In the genomic region with DNA sequence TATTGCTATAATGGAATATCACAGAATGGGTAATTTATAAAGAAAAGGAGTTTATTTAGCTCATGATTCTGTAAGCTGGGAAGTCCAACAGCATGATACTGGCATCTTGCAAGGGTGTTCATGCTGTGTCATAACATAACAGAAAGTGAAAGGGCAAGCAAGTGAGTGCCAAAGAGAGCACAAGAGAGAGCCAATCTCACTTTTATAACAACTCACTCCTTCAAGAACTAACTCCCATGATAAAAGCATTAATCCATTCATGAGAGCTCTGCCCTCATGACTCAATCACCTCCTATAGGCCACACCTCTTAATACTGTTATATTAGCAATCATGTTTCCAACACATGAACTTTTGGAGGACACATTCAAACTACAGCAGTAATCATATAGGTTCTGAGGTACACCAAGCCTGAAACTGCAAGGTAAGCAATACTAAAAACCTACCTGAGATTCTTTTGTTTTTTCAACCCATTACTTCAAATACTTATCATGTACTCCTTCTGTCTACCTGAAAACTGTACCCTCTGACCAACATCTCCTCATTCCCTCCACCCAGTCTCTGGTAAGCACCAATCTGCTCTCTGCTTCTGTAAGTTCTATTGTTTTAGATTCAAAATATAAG, we compare ENCODE assay signal across 1 cellular context.
TF ChIP-seq lines count a peak whose summit lies in the region.

No MANE protein-coding gene starts in this region.

TF ChIP-seq in GM12878, 131 proteins besides CTCF, POLR2A, EP300 and RAD21 (continued from another document):
- no peak for TF ChIP-seq CEBPZ (IDR thresholded peaks at IDR 0.05; ENCODE audit: low read depth, low read length)
- no peak for TF ChIP-seq RELA (IDR thresholded peaks at IDR 0.05; ENCODE audit: borderline replicate concordance, partially characterized antibody)
- no peak for TF ChIP-seq EGR1 (IDR thresholded peaks at IDR 0.05; ENCODE audit: borderline replicate concordance in 1 of 2, low read depth in 2 of 2, low read length in 2 of 2)
- TF ChIP-seq FOXM1 (IDR thresholded peaks at IDR 0.05; ENCODE audit: low read depth, low read length), result no peak
- TF ChIP-seq SUZ12 (IDR thresholded peaks at IDR 0.05; ENCODE audit: unreplicated experiment), result no peak
- TF ChIP-seq PBX3 (IDR thresholded peaks at IDR 0.05; ENCODE audit: insufficient replicate concordance, low read depth, low read length), result no peak
- no peak for TF ChIP-seq HDAC6 (IDR thresholded peaks at IDR 0.05; ENCODE audit: unreplicated experiment)
- no peak for TF ChIP-seq JUNB (IDR thresholded peaks at IDR 0.05)
- no peak for TF ChIP-seq E2F8 (IDR thresholded peaks at IDR 0.05; ENCODE audit: low read depth, partially characterized antibody)
- TF ChIP-seq MXI1 (IDR thresholded peaks at IDR 0.05; ENCODE audit: low read depth, low read length), result no peak
- no peak for TF ChIP-seq CREM (IDR thresholded peaks at IDR 0.05; ENCODE audit: low read depth)
- TF ChIP-seq RAD51 (IDR thresholded peaks at IDR 0.05), result no peak
- TF ChIP-seq IRF4 (IDR thresholded peaks at IDR 0.05; ENCODE audit: low read depth, low read length), result no peak
- TF ChIP-seq PML (IDR thresholded peaks at IDR 0.05; ENCODE audit: low read length), result no peak
